In genomic region chr6:74826318-74826717, GRCh38 we compare ENCODE assay signal across 17 cellular contexts.
"Had no signal": no experiment of that assay in that cellular context is flagged by ENCODE, and none has a peak within 500 bp of the region (broad histone marks: within the 10 kb centered on the region; RNA-seq: fewer than 3 reads in every experiment).

No MANE protein-coding gene starts in this region.

- H3K36me3 Mint-ChIP-seq: activated naive CD4-positive, alpha-beta T cell treated with anti-CD3 and anti-CD28 coated beads, Interleukin-2, amount 50 U/mL, for 72 hours; neural progenitor cell; stimulated activated memory B cell treated with anti-CD40 and anti-IgM and Interleukin-4, amounts not matched to agents 10 μg/mL and 1 μg/mL and 100 μg/mL, for 72 hours; WTC11 had no signal

- ATAC-seq: activated CD8-positive, alpha-beta T cell treated with anti-CD3 and anti-CD28 coated beads, Interleukin-2, amount 10 ng/mL, durations not matched to agents 7 days and 5 days; activated naive CD4-positive, alpha-beta T cell treated with anti-CD3 and anti-CD28 coated beads, Interleukin-2, amount 50 U/mL, for 72 hours; gastrocnemius medialis; left cardiac atrium; stimulated activated memory B cell treated with anti-CD40 and anti-IgM and Interleukin-4, amounts not matched to agents 10 μg/mL and 1 μg/mL and 100 μg/mL, for 72 hours; WTC11 had no signal

- H3K9me3 Mint-ChIP-seq: activated CD4-positive, alpha-beta T cell treated with anti-CD3 and anti-CD28 coated beads, Interleukin-2, amount 10 ng/mL, durations not matched to agents 24 days and 14 days had no signal

- H3K27ac Mint-ChIP-seq: activated CD4-positive, alpha-beta T cell treated with anti-CD3 and anti-CD28 coated beads, Interleukin-2, amount 10 ng/mL, durations not matched to agents 24 days and 14 days; activated CD8-positive, alpha-beta T cell treated with anti-CD3 and anti-CD28 coated beads, Interleukin-2, amount 10 ng/mL, durations not matched to agents 7 days and 5 days; activated naive CD4-positive, alpha-beta T cell treated with anti-CD3 and anti-CD28 coated beads, Interleukin-2, amount 50 U/mL, for 72 hours; neural progenitor cell; stimulated activated memory B cell treated with anti-CD40 and anti-IgM and Interleukin-4, amounts not matched to agents 10 μg/mL and 1 μg/mL and 100 μg/mL, for 72 hours; WTC11 had no signal

- H3K4me1 Mint-ChIP-seq: activated CD4-positive, alpha-beta T cell treated with anti-CD3 and anti-CD28 coated beads, Interleukin-2, amount 10 ng/mL, durations not matched to agents 24 days and 14 days; neural progenitor cell; stimulated activated memory B cell treated with anti-CD40 and anti-IgM and Interleukin-4, amounts not matched to agents 10 μg/mL and 1 μg/mL and 100 μg/mL, for 72 hours; WTC11 had no signal

- H3K4me3 ChIP-seq: gastrocnemius medialis, neural progenitor cell, thyroid gland had no signal

- DNase-seq: activated CD4-positive, alpha-beta T cell treated with anti-CD3 and anti-CD28 coated beads, Interleukin-2, amount 10 ng/mL, durations not matched to agents 24 days and 14 days; activated CD8-positive, alpha-beta memory T cell treated with anti-CD3 and anti-CD28 coated beads, Interleukin-2, amount 50 U/mL, for 4 hours; activated CD8-positive, alpha-beta T cell treated with anti-CD3 and anti-CD28 coated beads, Interleukin-2, amount 10 ng/mL, durations not matched to agents 7 days and 5 days; activated effector memory CD4-positive, alpha-beta T cell treated with anti-CD3 and anti-CD28 coated beads, Interleukin-2, amount 50 U/mL, for 16 hours; activated T-cell treated with anti-CD3 and anti-CD28 coated beads, Interleukin-2, amount 50 U/mL, for 48 hours; amniotic stem cell; central memory CD4-positive, alpha-beta T cell; cortex of kidney; effector CD4-positive, alpha-beta T cell; gastrocnemius medialis; left cardiac atrium; mammary epithelial cell; thyroid gland had no signal

- H3K4me3 Mint-ChIP-seq: activated CD4-positive, alpha-beta T cell treated with anti-CD3 and anti-CD28 coated beads, Interleukin-2, amount 10 ng/mL, durations not matched to agents 24 days and 14 days; activated CD8-positive, alpha-beta T cell treated with anti-CD3 and anti-CD28 coated beads, Interleukin-2, amount 10 ng/mL, durations not matched to agents 7 days and 5 days; neural progenitor cell; stimulated activated memory B cell treated with anti-CD40 and anti-IgM and Interleukin-4, amounts not matched to agents 10 μg/mL and 1 μg/mL and 100 μg/mL, for 72 hours; WTC11 had no signal

- H3K27me3 Mint-ChIP-seq: activated CD4-positive, alpha-beta T cell treated with anti-CD3 and anti-CD28 coated beads, Interleukin-2, amount 10 ng/mL, durations not matched to agents 24 days and 14 days; stimulated activated memory B cell treated with anti-CD40 and anti-IgM and Interleukin-4, amounts not matched to agents 10 μg/mL and 1 μg/mL and 100 μg/mL, for 72 hours had no signal
